11 cellular contexts compared by ENCODE assay signal in the genomic region with DNA sequence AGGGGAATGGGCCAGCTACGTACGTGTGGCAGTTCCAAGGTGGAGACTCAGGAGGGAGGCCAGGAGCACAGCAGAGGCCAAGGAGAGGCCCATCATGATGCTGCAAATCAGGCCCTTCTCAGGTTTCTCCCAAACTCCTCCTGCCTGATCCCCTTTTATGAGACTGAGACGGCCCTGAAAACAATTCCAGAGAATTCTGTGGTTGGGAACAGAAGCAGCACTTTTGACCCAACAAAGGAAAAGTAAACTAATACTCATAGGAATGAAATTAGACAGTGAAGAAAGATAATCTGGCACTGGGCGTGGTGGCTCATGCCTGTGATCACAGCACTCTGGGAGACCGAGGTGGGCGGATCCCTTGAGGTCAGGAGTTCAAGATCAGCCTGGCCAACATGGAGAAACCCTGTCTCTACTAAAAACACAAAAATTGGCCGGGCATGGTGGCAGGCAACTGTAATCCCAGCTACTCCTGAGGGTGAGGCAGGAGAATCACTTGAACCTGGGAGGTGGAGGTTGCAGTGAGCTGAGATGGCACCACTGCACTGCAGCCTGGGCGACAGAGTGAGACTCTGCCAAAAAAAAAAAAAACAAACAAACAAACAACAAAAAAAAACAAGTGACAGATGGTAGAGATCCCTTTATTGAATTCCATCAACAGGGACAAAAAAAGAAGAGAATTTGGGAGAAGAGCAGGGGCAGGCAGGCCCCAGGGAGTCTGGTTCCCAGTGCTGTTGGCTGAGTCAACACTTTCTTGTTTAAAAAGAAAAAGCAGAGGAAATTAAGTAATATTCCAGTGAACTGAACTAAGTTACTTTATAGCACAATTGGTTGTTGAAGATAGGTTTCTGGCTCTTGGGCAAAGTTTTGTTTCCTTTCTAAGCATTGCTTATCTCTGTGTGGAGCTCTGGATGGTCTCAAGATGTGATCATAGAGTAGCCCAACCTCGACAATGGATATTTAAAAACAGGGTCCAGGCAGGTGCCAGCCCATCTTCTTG. TPM values are rescaled to one million over a fixed set of nuclear protein-coding genes. Genes with fewer than 3 reads are reported as not detected.
A peak's percentile ranks its signal among the peaks of the same experiment; 100 is the strongest.
DNase-seq lines count a peak whose midpoint lies in the region; ATAC-seq, FAIRE-seq and TF ChIP-seq lines count a peak whose summit lies in the region.
"Had no signal": no experiment of that assay in that cellular context is flagged by ENCODE, and none has a peak within 500 bp of the region (broad histone marks: within the 10 kb centered on the region; RNA-seq: fewer than 3 reads in every experiment).

A gene with protein sequence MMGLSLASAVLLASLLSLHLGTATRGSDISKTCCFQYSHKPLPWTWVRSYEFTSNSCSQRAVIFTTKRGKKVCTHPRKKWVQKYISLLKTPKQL (minus strand): TSS at position 131 of the 997 bp plus-strand sequence. CDS start 35 bp downstream, at position 96.

- H3K36me3 Mint-ChIP-seq in naive thymus-derived CD4-positive, alpha-beta T cell = no peaks in the 10 kb centered on the region

- H4K20me1 ChIP-seq in K562 (replicated peaks; ENCODE audit: control insufficient read depth, insufficient read depth, low read length) = no peaks in the 10 kb centered on the region

- 9% methylated on average over 9 of the region's 9 CpGs for WGBS in K562 (ENCODE audit: insufficient coverage, low coverage, missing lambda C conversion rate)
- 53 to 60% methylated on average over 7 to 9 of the region's 9 CpGs for WGBS in transverse colon (ENCODE audit: low coverage in 1 of 2), 2 donors

- POLR2A ChIA-PET in K562 (lab: Yijun Ruan, JAX) = interaction anchor here (0.5 to 1.2 kb wide), 3 partner anchors 10 to 598 kb away, joined by 3 to 5 read pairs (median 3); no protein-coding TSS in a partner anchor
- POLR2A ChIA-PET in naive thymus-derived CD4-positive, alpha-beta T cell (lab: Charles Lee) = no interaction called here

- H3K27ac ChIP-seq in K562 (ENCODE audit: extremely low read depth, low read depth, low read length) = peak within 1 kb of the TSS; percentile 68
- H3K27ac ChIP-seq in transverse colon = peak within 1 kb of the TSS in 3 of 4 donors; percentile 5 to 45 (median 13)
- no peak within 1 kb of the TSS for H3K27ac ChIP-seq in naive thymus-derived CD4-positive, alpha-beta T cell (ENCODE audit: low read depth, low read length)
- H3K27ac ChIP-seq: 22Rv1 had no signal

- H3K9me3 Mint-ChIP-seq in naive thymus-derived CD4-positive, alpha-beta T cell = peaks cover 0 to 2% (median 0%) of the 10 kb centered on the region in 11 donors

- H3K9ac ChIP-seq in K562 (ENCODE audit: insufficient read depth in 1 of 2, low read depth in 2 of 2, low read length in 2 of 2) = peak within 1 kb of the TSS; percentile 3 to 36; a peak in 2 of 4 replicates

- no peaks in the 10 kb centered on the region for H3K9me1 ChIP-seq in K562 (ENCODE audit: control insufficient read depth, insufficient read depth, low read length)

- H3K4me3 ChIP-seq in K562 = no peak within 1 kb of the TSS
- H3K4me3 ChIP-seq in transverse colon = no peak within 1 kb of the TSS
- no peak within 1 kb of the TSS for H3K4me3 ChIP-seq in naive thymus-derived CD4-positive, alpha-beta T cell (ENCODE audit: low read length)

- FAIRE-seq in K562 (lab: Jason Lieb, UNC) = peak; percentile 78
- FAIRE-seq: colon had no signal

- H3K36me3 ChIP-seq in K562 (ENCODE audit: control insufficient read depth, insufficient read depth, low read length) (no peaks in the 10 kb centered on the region), transverse colon (no peaks in the 10 kb centered on the region)
- H3K36me3 ChIP-seq in naive thymus-derived CD4-positive, alpha-beta T cell (ENCODE audit: control insufficient read depth in 2 of 3, insufficient read depth in 3 of 3, low read length in 3 of 3) = no peaks in the 10 kb centered on the region

- TF ChIP-seq EP300 in K562 (IDR thresholded peaks at IDR 0.05; ENCODE audit: low read length) (no peak), transverse colon (IDR thresholded peaks at IDR 0.05; ENCODE audit: low read depth) (no peak)

- H3K27me3 Mint-ChIP-seq in naive thymus-derived CD4-positive, alpha-beta T cell = no peaks in the 10 kb centered on the region

- DNase-seq in NCI-H2171 treated with DMSO at 0.1 percent for 48 hours (lab: John Stamatoyannopoulos, UW) = peak; percentile 10
- DNase-seq in NCI-H2171 (lab: John Stamatoyannopoulos, UW) = no peak
- DNase-seq in K562 (ENCODE audit: extremely low read depth in 1 of 4, low spot score in 3 of 4) = peak in 1 of 4 experiments; percentile 85
- DNase-seq in left colon = peak in 1 of 2 donors; percentile 38
- peak; percentile 35 for DNase-seq in transverse colon
- no peak for DNase-seq in naive thymus-derived CD4-positive, alpha-beta T cell
- no peak for DNase-seq in NCI-H2107 (lab: John Stamatoyannopoulos, UW)
- DNase-seq: activated CD4-positive, CD25-positive, alpha-beta regulatory T cell had no signal

- peaks cover 13 to 22% of the 10 kb centered on the region in 2 experiments for H3K4me1 ChIP-seq in K562 (replicated peaks in 1 of 2; ENCODE audit: control insufficient read depth in 2 of 2, insufficient read depth in 2 of 2, low read length in 2 of 2)
- H3K4me1 ChIP-seq in transverse colon = no peaks in the 10 kb centered on the region
- peaks cover 5 to 16% of the 10 kb centered on the region in 2 donors for H3K4me1 ChIP-seq in naive thymus-derived CD4-positive, alpha-beta T cell (ENCODE audit: control insufficient read depth in 2 of 2, insufficient read depth in 2 of 2, low read length in 2 of 2)

- H2AFZ ChIP-seq in K562 (ENCODE audit: low read depth, low read length) = peak within 1 kb of the TSS; percentile 66

- H3K79me2 ChIP-seq in K562 (ENCODE audit: control insufficient read depth, insufficient read depth, low read length) = no peaks in the 10 kb centered on the region

- H3K27ac Mint-ChIP-seq in naive thymus-derived CD4-positive, alpha-beta T cell = peak within 1 kb of the TSS in 1 of 9 donors; percentile 43

- intact Hi-C loops in K562 (cut with micrococcal nuclease) (loop anchor here (5.0 kb wide), 1 partner anchor 70 kb away; no protein-coding TSS in a partner anchor), left colon (cut with DNase I, micrococcal nuclease) (no loop called here), transverse colon (cut with DNase I; ENCODE audit: low total_unique reads) (no loop called here)
- intact Hi-C loops in naive thymus-derived CD4-positive, alpha-beta T cell (cut with micrococcal nuclease) = no loop called here

- no peak for TF ChIP-seq RAD21 in K562 (CRISPR knock-in tag; conservative IDR thresholded peaks at IDR 0.05 in 1 of 2, IDR thresholded peaks at IDR 0.05 in 1 of 2)

- H3K27me3 ChIP-seq in K562 (ENCODE audit: control insufficient read depth in 2 of 2, insufficient read depth in 2 of 2, low read length in 2 of 2) (no peaks in the 10 kb centered on the region), transverse colon (no peaks in the 10 kb centered on the region)
- no peaks in the 10 kb centered on the region for H3K27me3 ChIP-seq in naive thymus-derived CD4-positive, alpha-beta T cell (ENCODE audit: control insufficient read depth in 2 of 2, insufficient read depth in 2 of 2, low read length in 2 of 2)

- no TSS peak for BruUV-seq in K562 (replicated peaks; lab: Mats Ljungman, UMichigan)

- H3K9me3 ChIP-seq in K562 (replicated peaks; ENCODE audit: control insufficient read depth, insufficient read depth, low read depth, low read length) = no peaks in the 10 kb centered on the region
- no peaks in the 10 kb centered on the region for H3K9me3 ChIP-seq in transverse colon
- H3K9me3 ChIP-seq in naive thymus-derived CD4-positive, alpha-beta T cell (ENCODE audit: control insufficient read depth in 2 of 3, low read length in 3 of 3) = no peaks in the 10 kb centered on the region

- in situ Hi-C loops in K562 (cut with MboI) (loop anchor here (25.0 kb wide), 1 partner anchor 865 kb away; a partner anchor contains a TSS), transverse colon (cut with MboI; ENCODE audit: low pct_ligation_motif_present in 1 of 4, low pct_unique_long_range_greater_than_20kb in 1 of 4, low sequenced_read_pairs in 3 of 4) (loop anchor here in 2 of 4 donors (25.0 kb wide), 2 partner anchors 235 to 710 kb away; a partner anchor contains a TSS)

- no peak for TF ChIP-seq CTCF in K562 (IDR thresholded peaks at IDR 0.05 in 2 of 3, conservative IDR thresholded peaks at IDR 0.05 in 1 of 3; ENCODE audit: insufficient read depth in 2 of 3, low read depth in 1 of 3, low read length in 3 of 3)
- TF ChIP-seq CTCF in transverse colon (IDR thresholded peaks at IDR 0.05) = no peak

- no peak within 1 kb of the TSS for H3K4me3 Mint-ChIP-seq in naive thymus-derived CD4-positive, alpha-beta T cell

- TF ChIP-seq POLR2A in K562 (conservative IDR thresholded peaks at IDR 0.05) (0 out of 2 replicates have a peak, but pooled peaks have one; percentile 35), transverse colon (IDR thresholded peaks at IDR 0.05) (no peak)

- CTCF ChIA-PET in K562 (lab: Yijun Ruan, JAX; ENCODE audit: low intra/inter-chr PET ratio) = no interaction called here
- CTCF ChIA-PET in naive thymus-derived CD4-positive, alpha-beta T cell (lab: Charles Lee) = no interaction called here

- H3K4me1 Mint-ChIP-seq in naive thymus-derived CD4-positive, alpha-beta T cell = peaks cover 0 to 15% (median 7%) of the 10 kb centered on the region in 7 donors

- H3K4me2 ChIP-seq in K562 (ENCODE audit: insufficient read depth, low read length) = peak within 1 kb of the TSS; percentile 32; the same call in 1 of the 2 replicates

- peak; percentile 84 for ATAC-seq in K562
- peak; percentile 26 for ATAC-seq in left colon
- no peak for ATAC-seq in HG03045 (IDR thresholded peaks at IDR 0.05; ENCODE audit: unreplicated experiment)
- no peak for ATAC-seq in naive thymus-derived CD4-positive, alpha-beta T cell

RNA-seq across cellular contexts. Expression of the gene that starts here (rescaled TPM):
- 1.6 TPM in 1 of 2 replicates, not detected in the other for total RNA-seq in K562 (2011; cell fraction: chromatin; rRNA removed; ENCODE audit: low replicate concordance)
- 1.3 and 3.2 TPM in 2 replicates for total RNA-seq in K562 (2011; cell fraction: nucleolus; rRNA removed)
- 3.0 TPM in 1 of 2 replicates, not detected in the other for total RNA-seq in K562 (2011; cell fraction: nucleoplasm; rRNA removed)
- total RNA-seq in K562 (2014; rRNA removed) (3.0 and 9.1 TPM in 2 replicates), K562 (2014; rRNA removed; fragmentation: Illumina TruSeq; extraction: Trizol) (5.9 and 8.9 TPM in 2 replicates), K562 (2015; rRNA removed; fragmentation: Illumina TruSeq; extraction: Trizol) (8.2 and 9.1 TPM in 2 replicates), K562 (2021) (8.1 and 8.4 TPM in 2 replicates), left colon (under 1 TPM in 1 of 2 donors, not detected in 1; 0.78 TPM), transverse colon (not detected)
- polyA plus RNA-seq in K562 (2011; rRNA removed) (1.3 and 2.3 TPM in 2 replicates), K562 (2014; fragmentation: Illumina TruSeq; extraction: Trizol) (5.5 and 7.2 TPM in 2 replicates), K562 (2014; fragmentation: Nextera tagmentation; extraction: Ambion mirVana) (10 to 100 TPM; 21.8 to 26.8 TPM), K562 (2014; rRNA removed) (4.9 and 7.1 TPM in 2 replicates)
- 0.91 and 3.8 TPM in 2 replicates for polyA plus RNA-seq in K562 (2011; cell fraction: cytosol; rRNA removed)
- 1.4 TPM in 1 of 2 replicates, not detected in the other for polyA plus RNA-seq in K562 (2011; cell fraction: nucleus; rRNA removed)
- 1.5 and 7.1 TPM in 2 replicates for polyA plus RNA-seq in K562 (2012)
- 1.8 TPM in 1 of 2 replicates, not detected in the other for polyA minus RNA-seq in K562 (2011; rRNA and poly(A)+ RNA removed)
- not detected in 2 replicates for polyA minus RNA-seq in K562 (2011; cell fraction: cytosol; rRNA and poly(A)+ RNA removed)
- polyA minus RNA-seq in K562 (2011; cell fraction: nucleus; rRNA and poly(A)+ RNA removed) = not detected in 2 replicates
- total RNA-seq in naive thymus-derived CD4-positive, alpha-beta T cell = not detected
- not detected for polyA plus RNA-seq in naive thymus-derived CD4-positive, alpha-beta T cell

Comparison
In these comparisons a context has a peak if more than half of its experiments do, and no peak if none do; other contexts are left out.
1. Peak in ATAC-seq in left colon; RNA of the gene not detected or under 1 TPM.
2. Peak in DNase-seq and H3K27ac ChIP-seq in transverse colon; RNA of the gene not detected or under 1 TPM.